In the genomic region with DNA sequence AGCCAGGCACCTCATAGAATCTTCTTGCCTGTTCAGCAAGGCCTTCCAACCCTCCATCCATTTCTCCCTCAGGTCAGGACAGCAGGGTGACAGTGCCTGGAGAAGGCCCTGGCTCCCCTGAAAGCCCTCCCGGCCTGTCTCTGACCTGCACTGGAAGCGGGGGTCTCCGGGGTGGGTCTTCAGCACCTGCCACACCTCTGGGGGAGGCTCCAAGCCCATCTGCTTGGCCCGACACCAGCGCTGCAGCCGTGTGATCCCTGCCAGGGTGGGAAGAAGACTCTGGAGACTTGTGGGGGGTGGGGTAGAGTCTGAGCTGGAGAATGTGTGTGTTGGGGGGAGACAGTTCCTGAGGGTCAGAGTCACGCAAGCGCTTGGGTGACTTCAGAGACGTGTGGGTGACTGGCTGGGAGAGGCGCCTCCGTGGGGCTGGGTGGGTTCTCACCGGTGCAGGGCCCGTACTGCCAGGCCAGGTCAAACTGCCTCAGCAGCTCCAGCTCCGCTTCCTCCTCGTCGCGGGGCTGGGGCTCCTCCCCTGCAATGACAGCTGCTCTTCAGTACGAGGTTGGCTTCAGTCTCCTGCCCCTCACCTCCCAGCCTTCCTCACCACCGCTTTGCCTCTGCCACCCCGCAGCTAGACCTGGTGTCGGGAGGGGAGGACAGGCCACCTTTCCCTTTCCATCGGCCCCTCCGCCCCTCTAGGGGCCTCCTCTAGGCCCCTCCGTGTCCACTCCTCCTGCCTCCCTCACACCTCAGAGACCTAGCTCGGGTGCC, we compare ENCODE assay signal across 2 cellular contexts.
TF ChIP-seq lines count a peak whose summit lies in the region.

No MANE protein-coding gene starts in this region.

TF ChIP-seq in neural cell, 6 proteins besides CTCF, POLR2A, EP300 and RAD21:
- TF ChIP-seq, protein P1, sequence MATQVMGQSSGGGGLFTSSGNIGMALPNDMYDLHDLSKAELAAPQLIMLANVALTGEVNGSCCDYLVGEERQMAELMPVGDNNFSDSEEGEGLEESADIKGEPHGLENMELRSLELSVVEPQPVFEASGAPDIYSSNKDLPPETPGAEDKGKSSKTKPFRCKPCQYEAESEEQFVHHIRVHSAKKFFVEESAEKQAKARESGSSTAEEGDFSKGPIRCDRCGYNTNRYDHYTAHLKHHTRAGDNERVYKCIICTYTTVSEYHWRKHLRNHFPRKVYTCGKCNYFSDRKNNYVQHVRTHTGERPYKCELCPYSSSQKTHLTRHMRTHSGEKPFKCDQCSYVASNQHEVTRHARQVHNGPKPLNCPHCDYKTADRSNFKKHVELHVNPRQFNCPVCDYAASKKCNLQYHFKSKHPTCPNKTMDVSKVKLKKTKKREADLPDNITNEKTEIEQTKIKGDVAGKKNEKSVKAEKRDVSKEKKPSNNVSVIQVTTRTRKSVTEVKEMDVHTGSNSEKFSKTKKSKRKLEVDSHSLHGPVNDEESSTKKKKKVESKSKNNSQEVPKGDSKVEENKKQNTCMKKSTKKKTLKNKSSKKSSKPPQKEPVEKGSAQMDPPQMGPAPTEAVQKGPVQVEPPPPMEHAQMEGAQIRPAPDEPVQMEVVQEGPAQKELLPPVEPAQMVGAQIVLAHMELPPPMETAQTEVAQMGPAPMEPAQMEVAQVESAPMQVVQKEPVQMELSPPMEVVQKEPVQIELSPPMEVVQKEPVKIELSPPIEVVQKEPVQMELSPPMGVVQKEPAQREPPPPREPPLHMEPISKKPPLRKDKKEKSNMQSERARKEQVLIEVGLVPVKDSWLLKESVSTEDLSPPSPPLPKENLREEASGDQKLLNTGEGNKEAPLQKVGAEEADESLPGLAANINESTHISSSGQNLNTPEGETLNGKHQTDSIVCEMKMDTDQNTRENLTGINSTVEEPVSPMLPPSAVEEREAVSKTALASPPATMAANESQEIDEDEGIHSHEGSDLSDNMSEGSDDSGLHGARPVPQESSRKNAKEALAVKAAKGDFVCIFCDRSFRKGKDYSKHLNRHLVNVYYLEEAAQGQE (IDR thresholded peaks at IDR 0.05; ENCODE audit: borderline replicate concordance), result no peak
- TF ChIP-seq POLR2AphosphoS5 (IDR thresholded peaks at IDR 0.05) (no peak), SMC3 (conservative IDR thresholded peaks at IDR 0.05; ENCODE audit: poor library complexity) (no peak), EZH2 (IDR thresholded peaks at IDR 0.05; ENCODE audit: borderline replicate concordance, insufficient read depth, low read length, poor library complexity, severe bottlenecking) (no peak), TAF1 (IDR thresholded peaks at IDR 0.05; ENCODE audit: low read depth) (no peak), MXI1 (conservative IDR thresholded peaks at IDR 0.05; ENCODE audit: poor library complexity, severe bottlenecking) (no peak)

TF ChIP-seq in HEK293T, 16 proteins besides CTCF, POLR2A, EP300 and RAD21 (continued from another document):
- TF ChIP-seq HDGF (IDR thresholded peaks at IDR 0.05; ENCODE audit: borderline replicate concordance) (no peak), SP1 (IDR thresholded peaks at IDR 0.05) (no peak), LEF1 (IDR thresholded peaks at IDR 0.05; ENCODE audit: borderline replicate concordance) (no peak), SUZ12 (IDR thresholded peaks at IDR 0.05) (no peak), FOXA1 (IDR thresholded peaks at IDR 0.05) (no peak), ARNT (IDR thresholded peaks at IDR 0.05) (no peak), TARDBP (IDR thresholded peaks at IDR 0.05) (no peak), NFRKB (IDR thresholded peaks at IDR 0.05) (no peak), BHLHE40 (IDR thresholded peaks at IDR 0.05; ENCODE audit: borderline replicate concordance) (no peak), FOXK2 (IDR thresholded peaks at IDR 0.05) (no peak), ELF4 (IDR thresholded peaks at IDR 0.05) (no peak), L3MBTL2 (conservative IDR thresholded peaks at IDR 0.05) (no peak)
- TF ChIP-seq, protein P2, sequence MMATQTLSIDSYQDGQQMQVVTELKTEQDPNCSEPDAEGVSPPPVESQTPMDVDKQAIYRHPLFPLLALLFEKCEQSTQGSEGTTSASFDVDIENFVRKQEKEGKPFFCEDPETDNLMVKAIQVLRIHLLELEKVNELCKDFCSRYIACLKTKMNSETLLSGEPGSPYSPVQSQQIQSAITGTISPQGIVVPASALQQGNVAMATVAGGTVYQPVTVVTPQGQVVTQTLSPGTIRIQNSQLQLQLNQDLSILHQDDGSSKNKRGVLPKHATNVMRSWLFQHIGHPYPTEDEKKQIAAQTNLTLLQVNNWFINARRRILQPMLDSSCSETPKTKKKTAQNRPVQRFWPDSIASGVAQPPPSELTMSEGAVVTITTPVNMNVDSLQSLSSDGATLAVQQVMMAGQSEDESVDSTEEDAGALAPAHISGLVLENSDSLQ (IDR thresholded peaks at IDR 0.05), result no peak
